Comparison of ENCODE assay signal across 8 cellular contexts in the genomic region with DNA sequence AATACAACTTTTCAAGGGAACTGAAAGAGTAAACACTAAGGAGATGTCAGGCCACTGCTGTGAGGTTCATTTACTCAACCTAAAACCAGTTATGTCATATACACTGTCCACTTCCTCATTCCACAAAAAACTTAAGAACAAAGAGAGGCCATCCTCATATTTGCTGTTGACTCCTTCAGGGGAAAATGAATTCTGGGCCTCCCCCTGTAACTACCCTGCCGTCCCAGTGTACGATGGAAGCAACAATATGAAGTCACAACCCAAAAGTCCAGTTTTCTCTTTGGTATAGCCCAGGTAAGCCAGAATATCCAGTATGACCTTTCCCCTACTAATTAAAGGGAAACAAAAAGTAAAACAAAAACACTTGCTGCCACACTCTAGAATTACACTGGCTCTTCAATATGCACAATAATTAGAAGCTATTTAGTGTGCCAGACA. TPM values are rescaled to one million over a fixed set of nuclear protein-coding genes. Genes with fewer than 3 reads are reported as not detected.
A peak's percentile ranks its signal among the peaks of the same experiment; 100 is the strongest.
DNase-seq lines count a peak whose midpoint lies in the region; ATAC-seq and TF ChIP-seq lines count a peak whose summit lies in the region.

No MANE protein-coding gene starts in this region.

- H2AK5ac ChIP-seq in H9 (ENCODE audit: insufficient read length, low read length) = no peak overlapping the region

- no peaks in the 10 kb centered on the region for H3K9me3 Mint-ChIP-seq in H9
- no peaks in the 10 kb centered on the region for H3K9me3 Mint-ChIP-seq in stimulated activated effector memory CD8-positive, alpha-beta T cell treated with anti-CD3 and anti-CD28 coated beads, Interleukin-12 subunit alpha, Interleukin-12 subunit beta, amount 100 ng/mL, for 72 hours

- no peak overlapping the region for H3K56ac ChIP-seq in H9 (ENCODE audit: insufficient read length, low read depth, low read length)

- no peaks in the 10 kb centered on the region for H3K4me1 ChIP-seq in H9 (ENCODE audit: insufficient read depth, low read length)

- no peaks in the 10 kb centered on the region for H4K20me1 ChIP-seq in H9 (ENCODE audit: control insufficient read depth, insufficient read depth, insufficient read length)

- H4K5ac ChIP-seq in H9 (ENCODE audit: insufficient read length, low read depth, low read length) = no peak overlapping the region

- H3K4me3 Mint-ChIP-seq in H9 = no peak overlapping the region
- H3K4me3 Mint-ChIP-seq in stimulated activated effector memory CD8-positive, alpha-beta T cell treated with anti-CD3 and anti-CD28 coated beads, Interleukin-12 subunit alpha, Interleukin-12 subunit beta, amount 100 ng/mL, for 72 hours = no peak overlapping the region

- WGBS in H9 (ENCODE audit: extremely low coverage, insufficient read length, low lambda C conversion rate) = no CpG with 5 or more reads among the region's 2 CpGs

- TF ChIP-seq POLR2A in NB4 (IDR thresholded peaks at IDR 0.05; ENCODE audit: extremely low read depth, insufficient read length) = no peak

- H2AFZ ChIP-seq in H9 (ENCODE audit: low read length) = no peak overlapping the region

- no peak overlapping the region for H3K4ac ChIP-seq in H9 (ENCODE audit: low read depth, low read length)

- no peak overlapping the region for H4K91ac ChIP-seq in H9 (ENCODE audit: insufficient read length, low read depth, low read length)

- DNase-seq in H9 = no peak
- DNase-seq in NB4 (ENCODE audit: low read depth) = peak; percentile 62
- no peak for DNase-seq in stimulated activated effector memory CD8-positive, alpha-beta T cell treated with anti-CD3 and anti-CD28 coated beads, Interleukin-12 subunit alpha, Interleukin-12 subunit beta, amount 100 ng/mL, for 72 hours (ENCODE audit: low spot score in 2 of 2)
- DNase-seq in GM19238 (ENCODE audit: insufficient read length, low spot score) = no peak
- DNase-seq in NCI-H146 treated with DMSO at 0.1 percent for 48 hours (lab: John Stamatoyannopoulos, UW; ENCODE audit: unreplicated experiment) = no peak
- DNase-seq in NCI-H2196 (lab: John Stamatoyannopoulos, UW; ENCODE audit: unreplicated experiment) = no peak

- H3K79me1 ChIP-seq in H9 (ENCODE audit: insufficient read depth, low read depth, low read length, poor library complexity, severe bottlenecking) = no peaks in the 10 kb centered on the region

- H3K27ac Mint-ChIP-seq in H9 = peak overlapping the region in 2 of 3 experiments; percentile 15 to 87; a peak in 4 of 7 replicates
- H3K27ac Mint-ChIP-seq in stimulated activated effector memory CD8-positive, alpha-beta T cell treated with anti-CD3 and anti-CD28 coated beads, Interleukin-12 subunit alpha, Interleukin-12 subunit beta, amount 100 ng/mL, for 72 hours = peak overlapping the region; percentile 64

- no peak overlapping the region for H2BK120ac ChIP-seq in H9 (ENCODE audit: low read depth, low read length, poor library complexity, severe bottlenecking)

- no peak overlapping the region for H2BK20ac ChIP-seq in H9 (ENCODE audit: low read depth, low read length, poor library complexity, severe bottlenecking)

- H3K9ac ChIP-seq in H9 (ENCODE audit: extremely low read depth, insufficient read length, low read length) = no peak overlapping the region

- no peak overlapping the region for H3T11ph ChIP-seq in H9 (ENCODE audit: low read length)

- H3K36me3 Mint-ChIP-seq in H9 (ENCODE audit: insufficient read depth in 1 of 3, low read depth in 3 of 3) = peaks cover 11 to 43% (median 26%) of the 10 kb centered on the region in 3 experiments; a peak in 6 of 7 replicates
- peaks cover 76% of the 10 kb centered on the region for H3K36me3 Mint-ChIP-seq in stimulated activated effector memory CD8-positive, alpha-beta T cell treated with anti-CD3 and anti-CD28 coated beads, Interleukin-12 subunit alpha, Interleukin-12 subunit beta, amount 100 ng/mL, for 72 hours

- H2BK15ac ChIP-seq in H9 (ENCODE audit: low read depth, low read length) = no peak overlapping the region

- H3K79me2 ChIP-seq in H9 (ENCODE audit: insufficient read depth, low read length) = no peaks in the 10 kb centered on the region

- no peak overlapping the region for H3K18ac ChIP-seq in H9 (ENCODE audit: insufficient read length, low read depth, low read length)

- peaks cover 8 to 17% of the 10 kb centered on the region in 2 experiments for H3K4me1 Mint-ChIP-seq in H9
- peaks cover 6% of the 10 kb centered on the region for H3K4me1 Mint-ChIP-seq in stimulated activated effector memory CD8-positive, alpha-beta T cell treated with anti-CD3 and anti-CD28 coated beads, Interleukin-12 subunit alpha, Interleukin-12 subunit beta, amount 100 ng/mL, for 72 hours

- H2BK5ac ChIP-seq in H9 (ENCODE audit: insufficient read length, low read length) = no peak overlapping the region

- H3K4me3 ChIP-seq in NB4 (ENCODE audit: low read depth, low read length) = no peak overlapping the region

- H3K14ac ChIP-seq in H9 (ENCODE audit: insufficient read depth, low read length) = no peak overlapping the region

- no peak overlapping the region for H2BK12ac ChIP-seq in H9 (ENCODE audit: insufficient read length, low read depth, low read length)

- H3K27ac ChIP-seq in H9 (ENCODE audit: insufficient read length, low read depth, low read length) = no peak overlapping the region

- no peak overlapping the region for H3K23ac ChIP-seq in H9 (ENCODE audit: insufficient read length, low read depth, low read length)

- no peaks in the 10 kb centered on the region for H3K27me3 Mint-ChIP-seq in H9 (ENCODE audit: low read depth)

- no peak overlapping the region for H3K4me2 ChIP-seq in H9 (ENCODE audit: insufficient read depth, insufficient read length, low read length)

- no peaks in the 10 kb centered on the region for H3K9me3 ChIP-seq in H9 (ENCODE audit: control insufficient read depth, low read depth, low read length)

- H4K8ac ChIP-seq in H9 (replicated peaks; ENCODE audit: insufficient read length, low read depth, low read length) = no peak overlapping the region

- ATAC-seq in GM18519 (IDR thresholded peaks at IDR 0.05; ENCODE audit: low FRiP score, unreplicated experiment) (peak; percentile 84), esophagus mucosa (peak; percentile 77)
- peak; percentile 37 for ATAC-seq in stimulated activated effector memory CD8-positive, alpha-beta T cell treated with anti-CD3 and anti-CD28 coated beads, Interleukin-12 subunit alpha, Interleukin-12 subunit beta, amount 100 ng/mL, for 72 hours

- no peaks in the 10 kb centered on the region for H3K27me3 ChIP-seq in H9 (ENCODE audit: insufficient read depth, low read length)

- no peaks in the 10 kb centered on the region for H3K23me2 ChIP-seq in H9 (ENCODE audit: insufficient read length, low read depth, low read length, poor library complexity, severe bottlenecking)

- TF ChIP-seq CTCF in H9 (conservative IDR thresholded peaks at IDR 0.05) (no peak), NB4 (IDR thresholded peaks at IDR 0.05; ENCODE audit: low read depth, low read length) (no peak)

RNA-seq across cellular contexts. Expression of a gene that starts 16.2 kb away (rescaled TPM):
- total RNA-seq in H9 (2021) (10.9 TPM in 2 replicates), esophagus mucosa (4.5 TPM)
